1 cellular context compared by ENCODE assay signal in genomic region chr15:62940755-62941361, GRCh38.
TF ChIP-seq lines count a peak whose summit lies in the region.

No MANE protein-coding gene starts in this region.

TF ChIP-seq in IMR-90, 13 proteins besides CTCF, POLR2A, EP300 and RAD21 (continued from another document):
- TF ChIP-seq FOS (IDR thresholded peaks at IDR 0.05; ENCODE audit: low read depth, low read length) (peak; percentile 88), MAZ (IDR thresholded peaks at IDR 0.05; ENCODE audit: borderline replicate concordance, low read depth, low read length) (no peak), ELK1 (IDR thresholded peaks at IDR 0.05; ENCODE audit: borderline replicate concordance, low read depth, low read length) (no peak), NFE2L2 (IDR thresholded peaks at IDR 0.05; ENCODE audit: low read depth, low read length) (0 out of 2 replicates have a peak, but pooled peaks have one; percentile 16)
